15 cellular contexts compared by ENCODE assay signal in the genomic region with DNA sequence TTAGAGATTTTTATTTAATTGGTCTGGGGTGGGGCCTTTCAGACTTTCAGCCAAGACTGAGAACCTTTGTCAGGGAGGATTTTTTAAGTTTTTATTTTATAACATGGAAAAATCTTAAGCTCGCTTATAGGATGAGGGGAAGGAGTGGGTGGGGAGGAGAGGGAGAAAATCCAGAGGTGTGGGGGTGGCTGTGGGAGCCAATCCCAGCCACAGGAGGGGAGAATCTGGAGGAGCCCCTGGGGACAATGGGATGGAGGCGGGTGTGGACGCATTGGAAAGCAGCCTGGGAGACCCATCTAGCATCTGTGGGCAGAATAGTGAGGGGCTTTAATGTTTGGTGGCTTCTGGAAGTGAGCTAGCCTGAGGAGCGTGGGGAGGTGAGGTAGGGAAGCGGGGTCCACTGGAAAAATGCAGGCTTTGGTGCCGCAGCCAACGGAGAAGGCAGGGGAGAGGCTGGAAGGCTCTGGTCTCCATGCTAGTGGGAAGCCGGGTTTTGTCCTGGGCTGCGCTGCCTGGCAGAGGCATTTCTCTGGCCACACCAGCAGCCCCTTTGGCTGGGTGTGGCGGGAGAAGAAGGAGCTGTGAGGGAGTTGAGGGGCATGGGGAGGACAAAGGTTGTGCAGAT. TPM values are rescaled to one million over a fixed set of nuclear protein-coding genes. Genes with fewer than 3 reads are reported as not detected.
"Had no signal": no experiment of that assay in that cellular context is flagged by ENCODE, and none has a peak within 500 bp of the region (broad histone marks: within the 10 kb centered on the region; RNA-seq: fewer than 3 reads in every experiment).

No MANE protein-coding gene starts in this region.

- H3K4me3 Mint-ChIP-seq: activated CD4-positive, alpha-beta memory T cell treated with anti-CD3 and anti-CD28 coated beads for 36 hours; activated naive CD4-positive, alpha-beta T cell treated with anti-CD3 and anti-CD28 coated beads, Interleukin-2, amount 10 ng/mL, durations not matched to agents 7 days and 5 days; nephron had no signal

- H3K36me3 ChIP-seq: SJSA1, thyroid gland had no signal

- H3K27me3 ChIP-seq: SJSA1, thyroid gland had no signal

- H3K9me3 Mint-ChIP-seq: activated CD4-positive, alpha-beta memory T cell treated with anti-CD3 and anti-CD28 coated beads for 36 hours; activated naive CD4-positive, alpha-beta T cell treated with anti-CD3 and anti-CD28 coated beads, Interleukin-2, amount 10 ng/mL, durations not matched to agents 7 days and 5 days; nephron had no signal

- H3K27ac ChIP-seq: SJSA1, thyroid gland had no signal

- H3K9me3 ChIP-seq: SJSA1, thyroid gland had no signal

- H3K36me3 Mint-ChIP-seq: activated CD4-positive, alpha-beta memory T cell treated with anti-CD3 and anti-CD28 coated beads for 36 hours; activated naive CD4-positive, alpha-beta T cell treated with anti-CD3 and anti-CD28 coated beads, Interleukin-2, amount 10 ng/mL, durations not matched to agents 7 days and 5 days had no signal

- H3K27me3 Mint-ChIP-seq: activated CD4-positive, alpha-beta memory T cell treated with anti-CD3 and anti-CD28 coated beads for 36 hours had no signal

- H3K4me1 ChIP-seq: SJSA1 had no signal

- H3K4me3 ChIP-seq: lung, SJSA1, thyroid gland had no signal

- H3K27ac Mint-ChIP-seq: activated CD4-positive, alpha-beta memory T cell treated with anti-CD3 and anti-CD28 coated beads for 36 hours; activated naive CD4-positive, alpha-beta T cell treated with anti-CD3 and anti-CD28 coated beads, Interleukin-2, amount 10 ng/mL, durations not matched to agents 7 days and 5 days had no signal

- DNase-seq: central memory CD4-positive, alpha-beta T cell; erythroblast; left colon; stimulated activated CD4-positive, alpha-beta T cell treated with anti-CD3 and anti-CD28 coated beads, Interleukin-15, amount 100 ng/mL, for 24 hours; stimulated activated CD4-positive, alpha-beta T cell treated with anti-CD3 and anti-CD28 coated beads, Interleukin-4, amount 100 ng/mL, for 24 hours; T-helper 9 cell; thyroid gland had no signal

RNA-seq across cellular contexts. Expression of gene NEU2, which starts 16.2 kb away (rescaled TPM):
- total RNA-seq: activated CD4-positive, alpha-beta memory T cell treated with anti-CD3 and anti-CD28 coated beads for 36 hours; fibroblast of villous mesenchyme; left colon; lung; osteocyte; SJSA1; thyroid gland had no signal
- polyA plus RNA-seq: adipose tissue, lung had no signal
